In genomic region chr11:5818245-5818865, GRCh38 we compare ENCODE assay signal across 14 cellular contexts. TPM values are rescaled to one million over a fixed set of nuclear protein-coding genes. Genes with fewer than 3 reads are reported as not detected.
DNase-seq lines count a peak whose midpoint lies in the region; ATAC-seq and TF ChIP-seq lines count a peak whose summit lies in the region.
"Had no signal": no experiment of that assay in that cellular context is flagged by ENCODE, and none has a peak within 500 bp of the region (broad histone marks: within the 10 kb centered on the region; RNA-seq: fewer than 3 reads in every experiment).

No MANE protein-coding gene starts in this region.

- H3K36me3 ChIP-seq in BE2C: no peaks in the 10 kb centered on the region

- peak overlapping the region; percentile 66 for H3K4me3 Mint-ChIP-seq in activated naive CD4-positive, alpha-beta T cell treated with anti-CD3 and anti-CD28 coated beads, Interleukin-2, amount 10 ng/mL, durations not matched to agents 7 days and 5 days
- H3K4me3 Mint-ChIP-seq in activated CD8-positive, alpha-beta T cell treated with anti-CD3 and anti-CD28 coated beads, Interleukin-2, amount 10 ng/mL, durations not matched to agents 7 days and 5 days: peak overlapping the region; percentile 66
- H3K4me3 Mint-ChIP-seq in stimulated activated naive CD8-positive, alpha-beta T cell treated with anti-CD3 and anti-CD28 coated beads, Interleukin-15, amount 100 ng/mL, for 72 hours: peak overlapping the region; percentile 43 to 71
- no peak overlapping the region for H3K4me3 Mint-ChIP-seq in chondrocyte (ENCODE audit: unreplicated experiment)
- H3K4me3 Mint-ChIP-seq: neural crest cell had no signal

- H3K36me3 Mint-ChIP-seq in activated naive CD4-positive, alpha-beta T cell treated with anti-CD3 and anti-CD28 coated beads, Interleukin-2, amount 10 ng/mL, durations not matched to agents 7 days and 5 days: no peaks in the 10 kb centered on the region
- no peaks in the 10 kb centered on the region for H3K36me3 Mint-ChIP-seq in activated CD8-positive, alpha-beta T cell treated with anti-CD3 and anti-CD28 coated beads, Interleukin-2, amount 10 ng/mL, durations not matched to agents 7 days and 5 days (ENCODE audit: low read depth)
- H3K36me3 Mint-ChIP-seq in chondrocyte (ENCODE audit: low read depth): no peaks in the 10 kb centered on the region

- H3K27me3 Mint-ChIP-seq in activated naive CD4-positive, alpha-beta T cell treated with anti-CD3 and anti-CD28 coated beads, Interleukin-2, amount 10 ng/mL, durations not matched to agents 7 days and 5 days: no peaks in the 10 kb centered on the region
- no peaks in the 10 kb centered on the region for H3K27me3 Mint-ChIP-seq in activated CD8-positive, alpha-beta T cell treated with anti-CD3 and anti-CD28 coated beads, Interleukin-2, amount 10 ng/mL, durations not matched to agents 7 days and 5 days (ENCODE audit: low read depth)
- peaks cover 6% of the 10 kb centered on the region for H3K27me3 Mint-ChIP-seq in stimulated activated naive CD8-positive, alpha-beta T cell treated with anti-CD3 and anti-CD28 coated beads, Interleukin-15, amount 100 ng/mL, for 72 hours
- H3K27me3 Mint-ChIP-seq in chondrocyte (ENCODE audit: low read depth): peaks cover 20% of the 10 kb centered on the region

- DNase-seq in activated naive CD4-positive, alpha-beta T cell treated with anti-CD3 and anti-CD28 coated beads, Interleukin-2, amount 10 ng/mL, durations not matched to agents 7 days and 5 days: no peak
- DNase-seq in activated naive CD4-positive, alpha-beta T cell treated with Interleukin-2 at 50 U/mL for 16 hours: no peak
- no peak for DNase-seq in activated CD8-positive, alpha-beta T cell treated with anti-CD3 and anti-CD28 coated beads, Interleukin-2, amount 10 ng/mL, durations not matched to agents 7 days and 5 days
- no peak for DNase-seq in stimulated activated naive CD8-positive, alpha-beta T cell treated with anti-CD3 and anti-CD28 coated beads, Interleukin-15, amount 100 ng/mL, for 72 hours
- DNase-seq in DMS 273 (lab: John Stamatoyannopoulos, UW; ENCODE audit: unreplicated experiment): no peak
- no peak for DNase-seq in BE2C
- DNase-seq in chondrocyte (ENCODE audit: low spot score): no peak
- DNase-seq: amygdala, COR-L47 had no signal

- no peaks in the 10 kb centered on the region for H3K9me3 ChIP-seq in BE2C

- H3K27ac Mint-ChIP-seq in activated naive CD4-positive, alpha-beta T cell treated with anti-CD3 and anti-CD28 coated beads, Interleukin-2, amount 10 ng/mL, durations not matched to agents 7 days and 5 days: peak overlapping the region; percentile 73
- H3K27ac Mint-ChIP-seq in activated CD8-positive, alpha-beta T cell treated with anti-CD3 and anti-CD28 coated beads, Interleukin-2, amount 10 ng/mL, durations not matched to agents 7 days and 5 days: peak overlapping the region; percentile 23
- H3K27ac Mint-ChIP-seq in stimulated activated naive CD8-positive, alpha-beta T cell treated with anti-CD3 and anti-CD28 coated beads, Interleukin-15, amount 100 ng/mL, for 72 hours: peak overlapping the region; percentile 79 to 87
- no peak overlapping the region for H3K27ac Mint-ChIP-seq in chondrocyte (ENCODE audit: unreplicated experiment)

- POLR2A ChIA-PET in activated CD8-positive, alpha-beta T cell treated with anti-CD3 and anti-CD28 coated beads, Interleukin-2, amount 10 ng/mL, durations not matched to agents 7 days and 5 days (lab: Charles Lee): no interaction called here

- H3K27me3 ChIP-seq in BE2C: no peaks in the 10 kb centered on the region

- H3K4me1 ChIP-seq in BE2C: no peaks in the 10 kb centered on the region

- H3K4me3 ChIP-seq in BE2C (ENCODE audit: low read depth, low read length): no peak overlapping the region

- H3K4me1 Mint-ChIP-seq in activated naive CD4-positive, alpha-beta T cell treated with anti-CD3 and anti-CD28 coated beads, Interleukin-2, amount 10 ng/mL, durations not matched to agents 7 days and 5 days: peaks cover 8% of the 10 kb centered on the region
- H3K4me1 Mint-ChIP-seq in activated CD8-positive, alpha-beta T cell treated with anti-CD3 and anti-CD28 coated beads, Interleukin-2, amount 10 ng/mL, durations not matched to agents 7 days and 5 days (ENCODE audit: low read depth): peaks cover 8% of the 10 kb centered on the region
- H3K4me1 Mint-ChIP-seq in stimulated activated naive CD8-positive, alpha-beta T cell treated with anti-CD3 and anti-CD28 coated beads, Interleukin-15, amount 100 ng/mL, for 72 hours: peaks cover 6% of the 10 kb centered on the region
- peaks cover 7% of the 10 kb centered on the region for H3K4me1 Mint-ChIP-seq in chondrocyte (ENCODE audit: low read depth)
- H3K4me1 Mint-ChIP-seq: neural crest cell had no signal

- no peaks in the 10 kb centered on the region for H3K9me3 Mint-ChIP-seq in activated naive CD4-positive, alpha-beta T cell treated with anti-CD3 and anti-CD28 coated beads, Interleukin-2, amount 10 ng/mL, durations not matched to agents 7 days and 5 days
- H3K9me3 Mint-ChIP-seq in activated CD8-positive, alpha-beta T cell treated with anti-CD3 and anti-CD28 coated beads, Interleukin-2, amount 10 ng/mL, durations not matched to agents 7 days and 5 days (ENCODE audit: insufficient read depth): no peaks in the 10 kb centered on the region
- H3K9me3 Mint-ChIP-seq in stimulated activated naive CD8-positive, alpha-beta T cell treated with anti-CD3 and anti-CD28 coated beads, Interleukin-15, amount 100 ng/mL, for 72 hours: no peaks in the 10 kb centered on the region
- no peaks in the 10 kb centered on the region for H3K9me3 Mint-ChIP-seq in chondrocyte (ENCODE audit: low read depth)
- H3K9me3 Mint-ChIP-seq: neural crest cell had no signal

- TF ChIP-seq CTCF in BE2C (IDR thresholded peaks at IDR 0.05; ENCODE audit: low read depth, low read length) (no peak), chondrocyte (IDR thresholded peaks at IDR 0.05) (no peak)

- CTCF ChIA-PET in activated naive CD4-positive, alpha-beta T cell treated with anti-CD3 and anti-CD28 coated beads, Interleukin-2, amount 10 ng/mL, durations not matched to agents 7 days and 5 days (lab: Charles Lee): interaction anchor here (1.6 kb wide), 1 partner anchor 9 kb away, joined by 4 read pairs; no protein-coding TSS in a partner anchor
- CTCF ChIA-PET in activated CD8-positive, alpha-beta T cell treated with anti-CD3 and anti-CD28 coated beads, Interleukin-2, amount 10 ng/mL, durations not matched to agents 7 days and 5 days (lab: Charles Lee): interaction anchor here (2.0 kb wide), 1 partner anchor 9 kb away, joined by 8 read pairs; no protein-coding TSS in a partner anchor

- ATAC-seq in HG02870 (IDR thresholded peaks at IDR 0.05; ENCODE audit: unreplicated experiment): peak; percentile 62
- ATAC-seq in activated CD8-positive, alpha-beta T cell treated with anti-CD3 and anti-CD28 coated beads, Interleukin-2, amount 10 ng/mL, durations not matched to agents 7 days and 5 days: peak; percentile 51
- no peak for ATAC-seq in stimulated activated naive CD8-positive, alpha-beta T cell treated with anti-CD3 and anti-CD28 coated beads, Interleukin-15, amount 100 ng/mL, for 72 hours

RNA-seq across cellular contexts. Expression of gene OR52N2, which starts 9.6 kb away (rescaled TPM):
- not detected for total RNA-seq in activated CD8-positive, alpha-beta T cell treated with anti-CD3 and anti-CD28 coated beads, Interleukin-2, amount 10 ng/mL, durations not matched to agents 7 days and 5 days
- polyA plus RNA-seq in BE2C (2012; ENCODE audit: insufficient read depth, insufficient read length, low read depth): not detected
- not detected in 3 replicates for total RNA-seq in chondrocyte
- total RNA-seq: glomerular endothelial cell, MCF 10A, neural crest cell, SK-MEL-5 had no signal

RNA-seq across cellular contexts. Expression of gene OR52E6, which starts 23.3 kb away (rescaled TPM):
- total RNA-seq in activated CD8-positive, alpha-beta T cell treated with anti-CD3 and anti-CD28 coated beads, Interleukin-2, amount 10 ng/mL, durations not matched to agents 7 days and 5 days: not detected
- not detected for polyA plus RNA-seq in BE2C (2012; ENCODE audit: insufficient read depth, insufficient read length, low read depth)
- not detected in 3 replicates for total RNA-seq in chondrocyte
- total RNA-seq: glomerular endothelial cell, MCF 10A, neural crest cell, SK-MEL-5 had no signal

RNA-seq across cellular contexts. Expression of gene OR52N1, which starts 27.3 kb away (rescaled TPM):
- not detected for total RNA-seq in activated CD8-positive, alpha-beta T cell treated with anti-CD3 and anti-CD28 coated beads, Interleukin-2, amount 10 ng/mL, durations not matched to agents 7 days and 5 days
- polyA plus RNA-seq in BE2C (2012; ENCODE audit: insufficient read depth, insufficient read length, low read depth): not detected
- total RNA-seq in chondrocyte: not detected in 3 replicates
- total RNA-seq: glomerular endothelial cell, MCF 10A, neural crest cell, SK-MEL-5 had no signal

RNA-seq across cellular contexts. Expression of gene OR52N5, which starts 35.2 kb away (rescaled TPM):
- not detected for total RNA-seq in activated CD8-positive, alpha-beta T cell treated with anti-CD3 and anti-CD28 coated beads, Interleukin-2, amount 10 ng/mL, durations not matched to agents 7 days and 5 days
- polyA plus RNA-seq in BE2C (2012; ENCODE audit: insufficient read depth, insufficient read length, low read depth): not detected
- total RNA-seq in chondrocyte: not detected in 3 replicates
- total RNA-seq: glomerular endothelial cell, MCF 10A, neural crest cell, SK-MEL-5 had no signal

RNA-seq across cellular contexts. Expression of gene OR52E8, which starts 39.1 kb away (rescaled TPM):
- total RNA-seq in activated CD8-positive, alpha-beta T cell treated with anti-CD3 and anti-CD28 coated beads, Interleukin-2, amount 10 ng/mL, durations not matched to agents 7 days and 5 days: not detected
- polyA plus RNA-seq in BE2C (2012; ENCODE audit: insufficient read depth, insufficient read length, low read depth): not detected
- not detected in 3 replicates for total RNA-seq in chondrocyte
- total RNA-seq: glomerular endothelial cell, MCF 10A, neural crest cell, SK-MEL-5 had no signal
